11 cellular contexts compared by ENCODE assay signal in the genomic region with DNA sequence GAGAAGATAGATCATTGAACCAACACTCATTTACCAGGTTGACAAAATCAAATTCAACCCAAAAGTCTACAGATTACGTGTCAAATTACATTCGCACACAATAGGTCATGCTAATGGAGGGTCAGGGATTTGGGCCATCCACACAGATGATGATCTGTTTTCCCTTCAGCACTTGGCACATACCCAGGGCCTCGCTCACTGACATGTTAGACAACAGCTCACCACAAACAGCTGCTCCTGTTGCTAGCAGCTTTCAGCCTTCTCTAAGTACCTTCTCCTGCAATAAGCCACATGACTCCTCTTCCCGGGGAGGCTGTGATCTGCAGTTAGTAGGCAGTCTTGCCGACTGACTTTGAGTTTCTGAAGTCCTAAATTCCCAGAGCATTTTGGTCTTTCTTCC. TPM values are rescaled to one million over a fixed set of nuclear protein-coding genes. Genes with fewer than 3 reads are reported as not detected.
A peak's percentile ranks its signal among the peaks of the same experiment; 100 is the strongest.
DNase-seq lines count a peak whose midpoint lies in the region; ATAC-seq and TF ChIP-seq lines count a peak whose summit lies in the region.
"Had no signal": no experiment of that assay in that cellular context is flagged by ENCODE, and none has a peak within 500 bp of the region (broad histone marks: within the 10 kb centered on the region; RNA-seq: fewer than 3 reads in every experiment).

No MANE protein-coding gene starts in this region.

- no peaks in the 10 kb centered on the region for H3K27me3 ChIP-seq in naive thymus-derived CD4-positive, alpha-beta T cell (ENCODE audit: control insufficient read depth in 2 of 2, insufficient read depth in 2 of 2, low read length in 2 of 2)
- H3K27me3 ChIP-seq in left ventricle myocardium inferior (ENCODE audit: low read depth), result peaks cover 100% of the 10 kb centered on the region

- no peak for ATAC-seq in activated CD8-positive, alpha-beta T cell treated with anti-CD3 and anti-CD28 coated beads, Interleukin-2, amount 10 ng/mL, durations not matched to agents 7 days and 5 days
- no peak for ATAC-seq in naive thymus-derived CD4-positive, alpha-beta T cell
- ATAC-seq: right cardiac atrium, Right ventricle myocardium inferior had no signal

- H3K27ac ChIP-seq in HEK293 (ENCODE audit: extremely low read depth, low read depth, low read length), result 0 out of 2 replicates have a peak overlapping the region, but pooled peaks have one; percentile 21
- no peak overlapping the region for H3K27ac ChIP-seq in naive thymus-derived CD4-positive, alpha-beta T cell (ENCODE audit: low read depth, low read length)
- no peak overlapping the region for H3K27ac ChIP-seq in left ventricle myocardium inferior (replicated peaks)

- TF ChIP-seq CTCF in AG04449 (IDR thresholded peaks at IDR 0.05; ENCODE audit: insufficient read depth, low read length, missing control alignments), result no peak
- no peak for TF ChIP-seq CTCF in HEK293 (tag by site-specific recombination; IDR thresholded peaks at IDR 0.05)
- no peak for TF ChIP-seq CTCF in left ventricle myocardium inferior (IDR thresholded peaks at IDR 0.05; ENCODE audit: borderline replicate concordance)

- intact Hi-C loops in naive thymus-derived CD4-positive, alpha-beta T cell (cut with micrococcal nuclease), result no loop called here
- intact Hi-C loops in left ventricle myocardium inferior (cut with micrococcal nuclease), result no loop called here

- no peak overlapping the region for H3K4me3 ChIP-seq in AG04449 (ENCODE audit: low read depth, low read length)
- H3K4me3 ChIP-seq in HEK293 (ENCODE audit: low read depth, low read length), result no peak overlapping the region
- H3K4me3 ChIP-seq in naive thymus-derived CD4-positive, alpha-beta T cell (ENCODE audit: low read length), result no peak overlapping the region
- H3K4me3 ChIP-seq in left ventricle myocardium inferior, result no peak overlapping the region

- CTCF ChIA-PET in AG04449 (lab: Yijun Ruan, JAX) (interaction anchor here (0.5 to 2.8 kb wide), 4 partner anchors 9 to 123 kb away, joined by 3 to 19 read pairs (median 4); no protein-coding TSS in a partner anchor), HEK293 (lab: Yijun Ruan, JAX) (interaction anchor here (0.6 to 3.0 kb wide), 5 partner anchors 10 to 159 kb away, joined by 3 to 18 read pairs (median 5); no protein-coding TSS in a partner anchor)
- CTCF ChIA-PET in activated CD8-positive, alpha-beta T cell treated with anti-CD3 and anti-CD28 coated beads, Interleukin-2, amount 10 ng/mL, durations not matched to agents 7 days and 5 days (lab: Charles Lee), result interaction anchor here (0.8 to 1.1 kb wide), 2 partner anchors 9 to 115 kb away, joined by 3 read pairs; no protein-coding TSS in a partner anchor
- CTCF ChIA-PET in naive thymus-derived CD4-positive, alpha-beta T cell (lab: Charles Lee), result no interaction called here

- H3K4me1 ChIP-seq in HEK293 (ENCODE audit: control insufficient read depth, insufficient read depth, low read length), result peaks cover 14% of the 10 kb centered on the region
- H3K4me1 ChIP-seq in naive thymus-derived CD4-positive, alpha-beta T cell (ENCODE audit: control insufficient read depth in 2 of 2, insufficient read depth in 2 of 2, low read length in 2 of 2), result peaks cover 0 to 8% of the 10 kb centered on the region in 2 donors
- H3K4me1 ChIP-seq in left ventricle myocardium inferior, result no peaks in the 10 kb centered on the region

- H3K4me1 Mint-ChIP-seq in activated CD8-positive, alpha-beta T cell treated with anti-CD3 and anti-CD28 coated beads, Interleukin-2, amount 10 ng/mL, durations not matched to agents 7 days and 5 days (ENCODE audit: low read depth), result peaks cover 8% of the 10 kb centered on the region
- peaks cover 0 to 7% (median 0%) of the 10 kb centered on the region in 7 donors for H3K4me1 Mint-ChIP-seq in naive thymus-derived CD4-positive, alpha-beta T cell

- H3K9me3 ChIP-seq in HEK293 (ENCODE audit: control insufficient read depth, insufficient read depth, low read depth, low read length), result no peaks in the 10 kb centered on the region
- no peaks in the 10 kb centered on the region for H3K9me3 ChIP-seq in naive thymus-derived CD4-positive, alpha-beta T cell (ENCODE audit: control insufficient read depth in 2 of 3, low read length in 3 of 3)
- H3K9me3 ChIP-seq in left ventricle myocardium inferior (replicated peaks), result no peaks in the 10 kb centered on the region

- DNase-seq in AG04449 (ENCODE audit: low read depth, low spot score), result peak; percentile 2
- DNase-seq in NCI-H524 treated with DMSO at 0.1 percent for 48 hours (lab: John Stamatoyannopoulos, UW), result peak; percentile 39
- DNase-seq in epidermal melanocyte (ENCODE audit: insufficient read length, low spot score), result peak; percentile 67
- DNase-seq in activated CD8-positive, alpha-beta T cell treated with anti-CD3 and anti-CD28 coated beads, Interleukin-2, amount 10 ng/mL, durations not matched to agents 7 days and 5 days, result no peak
- DNase-seq in naive thymus-derived CD4-positive, alpha-beta T cell, result no peak
- no peak for DNase-seq in SW 1271 (lab: John Stamatoyannopoulos, UW)
- DNase-seq in left ventricle myocardium inferior, result no peak
- DNase-seq: activated naive CD4-positive, alpha-beta T cell treated with anti-CD3 and anti-CD28 coated beads, Interleukin-2, amount 50 U/mL, for 16 hours; right cardiac atrium had no signal

- peaks cover 68% of the 10 kb centered on the region for H3K27me3 Mint-ChIP-seq in activated CD8-positive, alpha-beta T cell treated with anti-CD3 and anti-CD28 coated beads, Interleukin-2, amount 10 ng/mL, durations not matched to agents 7 days and 5 days (ENCODE audit: low read depth)
- H3K27me3 Mint-ChIP-seq in naive thymus-derived CD4-positive, alpha-beta T cell, result peaks cover 43 to 75% (median 67%) of the 10 kb centered on the region in 5 donors

- POLR2A ChIA-PET in AG04449 (lab: Yijun Ruan, JAX) (interaction anchor here (0.7 kb wide), 1 partner anchor 93 kb away, joined by 3 read pairs; no protein-coding TSS in a partner anchor), HEK293 (lab: Yijun Ruan, JAX) (no interaction called here)
- POLR2A ChIA-PET in activated CD8-positive, alpha-beta T cell treated with anti-CD3 and anti-CD28 coated beads, Interleukin-2, amount 10 ng/mL, durations not matched to agents 7 days and 5 days (lab: Charles Lee), result no interaction called here
- POLR2A ChIA-PET in naive thymus-derived CD4-positive, alpha-beta T cell (lab: Charles Lee), result no interaction called here

- H3K36me3 ChIP-seq in HEK293 (ENCODE audit: control insufficient read depth in 2 of 2, insufficient read depth in 1 of 2, low read length in 2 of 2) (no peaks in the 10 kb centered on the region), left ventricle myocardium inferior (no peaks in the 10 kb centered on the region)
- no peaks in the 10 kb centered on the region for H3K36me3 ChIP-seq in naive thymus-derived CD4-positive, alpha-beta T cell (ENCODE audit: control insufficient read depth in 2 of 3, insufficient read depth in 3 of 3, low read length in 3 of 3)

- H3K27ac Mint-ChIP-seq in activated CD8-positive, alpha-beta T cell treated with anti-CD3 and anti-CD28 coated beads, Interleukin-2, amount 10 ng/mL, durations not matched to agents 7 days and 5 days, result no peak overlapping the region
- H3K27ac Mint-ChIP-seq in naive thymus-derived CD4-positive, alpha-beta T cell, result no peak overlapping the region

- H3K36me3 Mint-ChIP-seq in activated CD8-positive, alpha-beta T cell treated with anti-CD3 and anti-CD28 coated beads, Interleukin-2, amount 10 ng/mL, durations not matched to agents 7 days and 5 days (ENCODE audit: low read depth), result no peaks in the 10 kb centered on the region
- no peaks in the 10 kb centered on the region for H3K36me3 Mint-ChIP-seq in naive thymus-derived CD4-positive, alpha-beta T cell

- no peaks in the 10 kb centered on the region for H3K9me3 Mint-ChIP-seq in activated CD8-positive, alpha-beta T cell treated with anti-CD3 and anti-CD28 coated beads, Interleukin-2, amount 10 ng/mL, durations not matched to agents 7 days and 5 days (ENCODE audit: insufficient read depth)
- H3K9me3 Mint-ChIP-seq in naive thymus-derived CD4-positive, alpha-beta T cell, result no peaks in the 10 kb centered on the region

- no peak overlapping the region for H3K4me3 Mint-ChIP-seq in activated CD8-positive, alpha-beta T cell treated with anti-CD3 and anti-CD28 coated beads, Interleukin-2, amount 10 ng/mL, durations not matched to agents 7 days and 5 days
- H3K4me3 Mint-ChIP-seq in naive thymus-derived CD4-positive, alpha-beta T cell, result no peak overlapping the region

TF ChIP-seq in HEK293, 187 proteins besides CTCF, POLR2A, EP300 and RAD21 (continues in another document):
- TF ChIP-seq PRDM10 (tag by site-specific recombination; IDR thresholded peaks at IDR 0.05) (peak; percentile 68), ZNF23 (tag by site-specific recombination; IDR thresholded peaks at IDR 0.05; ENCODE audit: borderline replicate concordance) (no peak)

RNA-seq across cellular contexts. Expression of gene NKX2-3, which starts 18.4 kb away (rescaled TPM):
- total RNA-seq in activated CD8-positive, alpha-beta T cell treated with anti-CD3 and anti-CD28 coated beads, Interleukin-2, amount 10 ng/mL, durations not matched to agents 7 days and 5 days, result not detected
- not detected for total RNA-seq in naive thymus-derived CD4-positive, alpha-beta T cell
- not detected for polyA plus RNA-seq in naive thymus-derived CD4-positive, alpha-beta T cell
- not detected for total RNA-seq in left ventricle myocardium inferior
- total RNA-seq: right cardiac atrium, Right ventricle myocardium inferior had no signal
- polyA plus RNA-seq: right cardiac atrium had no signal

Comparison
In these comparisons a context has a peak if more than half of its experiments do, and no peak if none do; other contexts are left out.
1. DNase-seq: peak in AG04449 (single experiment), NCI-H524 treated with DMSO at 0.1 percent for 48 hours (single experiment) and epidermal melanocyte (single experiment); none in activated CD8-positive, alpha-beta T cell treated with anti-CD3 and anti-CD28 coated beads, Interleukin-2, amount 10 ng/mL, durations not matched to agents 7 days and 5 days (single experiment), naive thymus-derived CD4-positive, alpha-beta T cell (0 of 9), SW 1271 (0 of 2) and left ventricle myocardium inferior (single experiment).